Comparison of ENCODE assay signal across 23 cellular contexts in genomic region chr3:141729240-141729639, GRCh38. TPM values are rescaled to one million over a fixed set of nuclear protein-coding genes. Genes with fewer than 3 reads are reported as not detected.
A peak's percentile ranks its signal among the peaks of the same experiment; 100 is the strongest.
DNase-seq lines count a peak whose midpoint lies in the region; ATAC-seq and TF ChIP-seq lines count a peak whose summit lies in the region.
"Had no signal": no experiment of that assay in that cellular context is flagged by ENCODE, and none has a peak within 500 bp of the region (broad histone marks: within the 10 kb centered on the region; RNA-seq: fewer than 3 reads in every experiment).

No MANE protein-coding gene starts in this region.

- TF ChIP-seq CTCF in 22Rv1 (IDR thresholded peaks at IDR 0.05) (peak; percentile 27; the same call in 1 of the 2 replicates), GM12872 (IDR thresholded peaks at IDR 0.05; ENCODE audit: insufficient read depth, low read depth, low read length) (peak; percentile 21; the same call in 1 of the 3 replicates), OCI-LY1 (IDR thresholded peaks at IDR 0.05; ENCODE audit: low read length) (peak; percentile 60), epithelial cell of esophagus (IDR thresholded peaks at IDR 0.05; ENCODE audit: insufficient read depth, low read depth, low read length, missing control alignments) (peak; percentile 13), ascending aorta (IDR thresholded peaks at IDR 0.05) (no peak)

- no peaks in the 10 kb centered on the region for H4K20me1 ChIP-seq in OCI-LY1 (ENCODE audit: insufficient read depth, low read length)

- intact Hi-C loops in ascending aorta (cut with DNase I), result no loop called here

- H3K9me3 ChIP-seq in OCI-LY1 (ENCODE audit: low read length), result no peaks in the 10 kb centered on the region
- H3K9me3 ChIP-seq in ascending aorta, result no peaks in the 10 kb centered on the region
- H3K9me3 ChIP-seq: heart right ventricle, lower lobe of right lung, Peyer's patch, right atrium auricular region, SJSA1, vagina had no signal

- H3F3A ChIP-seq in OCI-LY1 (ENCODE audit: insufficient read depth, low read length), result no peaks in the 10 kb centered on the region

- H3K9me2 ChIP-seq in OCI-LY1 (ENCODE audit: low read depth, low read length), result no peaks in the 10 kb centered on the region

- no peaks in the 10 kb centered on the region for H3K36me3 ChIP-seq in OCI-LY1 (ENCODE audit: insufficient read depth, low read length)
- no peaks in the 10 kb centered on the region for H3K36me3 ChIP-seq in ascending aorta
- H3K36me3 ChIP-seq: heart right ventricle, lower lobe of right lung, MG63, Peyer's patch, right atrium auricular region, SJSA1, vagina had no signal

- no peak for DNase-seq in epithelial cell of esophagus (ENCODE audit: low read depth)
- DNase-seq in SKM-1 treated with dmso at 0.1 percent for 144 hours (lab: John Stamatoyannopoulos, UW; ENCODE audit: unreplicated experiment), result no peak
- no peak for DNase-seq in activated CD8-positive, alpha-beta memory T cell treated with anti-CD3 and anti-CD28 coated beads, Interleukin-2, amount 50 U/mL, for 48 hours
- no peak for DNase-seq in ascending aorta (ENCODE audit: low spot score in 2 of 2)
- DNase-seq: activated CD4-positive, alpha-beta T cell treated with anti-CD3 and anti-CD28 coated beads for 1 hour; activated CD8-positive, alpha-beta memory T cell treated with anti-CD3 and anti-CD28 coated beads, Interleukin-2, amount 10 ng/mL, durations not matched to agents 7 days and 5 days; caudate nucleus; GOT3; heart right ventricle; lower lobe of right lung; MG63; NCI-H146; NCI-H2171; Peyer's patch; stimulated activated CD4-positive, alpha-beta T cell treated with anti-CD3 and anti-CD28 coated beads, Interleukin-15, amount 100 ng/mL, for 24 hours had no signal

- no peak overlapping the region for H3K27ac ChIP-seq in 22Rv1
- no peak overlapping the region for H3K27ac ChIP-seq in OCI-LY1 (ENCODE audit: low read depth, low read length, poor library complexity, severe bottlenecking)
- H3K27ac ChIP-seq in ascending aorta, result no peak overlapping the region
- H3K27ac ChIP-seq: heart right ventricle, lower lobe of right lung, Peyer's patch, right atrium auricular region, SJSA1, vagina had no signal

- H3K27me3 ChIP-seq in OCI-LY1 (ENCODE audit: insufficient read depth, low read length), result no peaks in the 10 kb centered on the region
- no peaks in the 10 kb centered on the region for H3K27me3 ChIP-seq in ascending aorta
- H3K27me3 ChIP-seq: heart right ventricle, MG63, Peyer's patch, right atrium auricular region, SJSA1, vagina had no signal

- H3K9ac ChIP-seq in OCI-LY1 (ENCODE audit: low read length), result no peak overlapping the region

- no peak overlapping the region for H2AFZ ChIP-seq in OCI-LY1 (ENCODE audit: low read length)

- no peak overlapping the region for H3K4me2 ChIP-seq in OCI-LY1 (ENCODE audit: low read length)

- H3K4me1 ChIP-seq in OCI-LY1 (ENCODE audit: insufficient read depth, low read length, severe bottlenecking), result no peaks in the 10 kb centered on the region
- H3K4me1 ChIP-seq in ascending aorta, result no peaks in the 10 kb centered on the region
- H3K4me1 ChIP-seq: heart right ventricle, lower lobe of right lung, Peyer's patch, right atrium auricular region, SJSA1, vagina had no signal

- ATAC-seq in HG03045 (IDR thresholded peaks at IDR 0.05; ENCODE audit: unreplicated experiment), result no peak
- ATAC-seq: activated CD8-positive, alpha-beta memory T cell treated with anti-CD3 and anti-CD28 coated beads, Interleukin-2, amount 10 ng/mL, durations not matched to agents 7 days and 5 days; heart right ventricle; lower lobe of right lung had no signal

- H3K79me2 ChIP-seq in OCI-LY1 (ENCODE audit: insufficient read depth, low read length), result no peaks in the 10 kb centered on the region

- H3K4me3 ChIP-seq in OCI-LY1 (ENCODE audit: low read depth, low read length, poor library complexity, severe bottlenecking) (no peak overlapping the region), epithelial cell of esophagus (ENCODE audit: low read length) (no peak overlapping the region), ascending aorta (no peak overlapping the region)
- H3K4me3 ChIP-seq: heart right ventricle, lower lobe of right lung, MG63, Peyer's patch, right atrium auricular region, SJSA1, vagina had no signal

RNA-seq across cellular contexts. Expression of gene RNF7, which starts 8.9 kb away (rescaled TPM):
- 32.1 TPM for total RNA-seq in ascending aorta

RNA-seq across cellular contexts. Expression of gene GRK7, which starts 34.0 kb away (rescaled TPM):
- total RNA-seq in ascending aorta, result not detected
- total RNA-seq: activated CD8-positive, alpha-beta memory T cell treated with anti-CD3 and anti-CD28 coated beads, Interleukin-2, amount 10 ng/mL, durations not matched to agents 7 days and 5 days; activated T-helper 2 cell treated with anti-CD3 and anti-CD28 coated beads, Interferon-gamma antibody, Interleukin-2, Interleukin-4, amounts not matched to agents 10 μg/mL and 5 μg/mL and 100 μg/mL, durations not matched to agents 14 hours and 24 hours and 36 hours; lower lobe of right lung; Peyer's patch; SJSA1 had no signal

Comparison
In these comparisons a context has a peak if more than half of its experiments do, and no peak if none do; other contexts are left out.
1. CTCF ChIP-seq: peak in 22Rv1 (single experiment), GM12872 (single experiment), OCI-LY1 (single experiment) and epithelial cell of esophagus (single experiment); none in ascending aorta (0 of 3).